9 cellular contexts compared by ENCODE assay signal in the genomic region with DNA sequence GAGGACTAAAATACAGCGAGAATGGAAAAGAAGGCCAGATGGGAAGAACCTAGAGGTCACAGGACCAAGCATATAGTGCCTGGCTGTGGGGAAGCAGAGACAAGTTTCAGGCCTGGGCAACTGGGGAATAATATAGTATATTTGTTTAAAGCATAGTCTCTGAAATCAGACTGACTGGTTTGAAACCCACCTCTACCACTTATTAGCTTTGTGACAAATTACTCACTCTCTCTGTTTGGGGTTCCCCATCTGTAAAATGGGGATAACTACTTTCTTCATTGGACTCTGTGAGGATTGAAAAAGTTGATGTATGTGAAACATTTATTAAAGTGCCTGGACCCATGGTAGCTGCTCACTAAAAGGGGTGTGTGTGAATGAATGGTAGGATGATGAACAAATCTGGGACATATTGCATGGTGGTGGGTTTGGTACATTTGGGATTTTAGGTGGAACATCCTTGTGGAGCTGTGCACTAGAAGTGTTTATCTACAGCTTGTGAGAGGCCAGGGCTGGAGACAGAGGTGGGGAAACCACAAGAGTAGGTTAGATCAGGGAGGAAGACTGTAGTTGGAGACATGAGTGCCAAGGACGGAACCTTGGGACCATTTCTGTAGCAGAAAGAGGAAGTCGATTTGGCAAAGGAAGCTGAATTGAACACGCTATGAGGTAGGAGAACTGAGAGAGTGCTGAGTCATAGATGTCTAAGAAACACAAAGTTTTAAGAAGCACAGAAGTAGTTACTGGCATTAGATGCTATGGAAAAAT. TPM values are rescaled to one million over a fixed set of nuclear protein-coding genes. Genes with fewer than 3 reads are reported as not detected.
DNase-seq lines count a peak whose midpoint lies in the region; ATAC-seq and TF ChIP-seq lines count a peak whose summit lies in the region.
"Had no signal": no experiment of that assay in that cellular context is flagged by ENCODE, and none has a peak within 500 bp of the region (broad histone marks: within the 10 kb centered on the region; RNA-seq: fewer than 3 reads in every experiment).

No MANE protein-coding gene starts in this region.

- TF ChIP-seq POLR2A in suprapubic skin (IDR thresholded peaks at IDR 0.05), result no peak

- peak; percentile 51 to 62 for ATAC-seq in activated T-cell treated with anti-CD3 and anti-CD28 coated beads, Interleukin-2, amount 50 U/mL, for 72 hours (replicated peaks in 1 of 2)
- peak; percentile 61 for ATAC-seq in HG03045 (IDR thresholded peaks at IDR 0.05; ENCODE audit: unreplicated experiment)

- POLR2A ChIA-PET in SK-N-SH (lab: Yijun Ruan, JAX), result no interaction called here

- TF ChIP-seq EP300 in SK-N-SH (IDR thresholded peaks at IDR 0.05; ENCODE audit: borderline replicate concordance in 1 of 2, low read depth in 1 of 2, low read length in 1 of 2), result no peak
- TF ChIP-seq EP300 in suprapubic skin (IDR thresholded peaks at IDR 0.05), result no peak

- H3K4ac ChIP-seq in mesendoderm (ENCODE audit: low read depth, low read length), result no peak overlapping the region

- no peak for DNase-seq in activated T-cell treated with anti-CD3 and anti-CD28 coated beads, Interleukin-2, amount 50 U/mL, for 72 hours
- no peak for DNase-seq in activated T-cell treated with anti-CD3 and anti-CD28 coated beads, Interleukin-2, amount 50 U/mL, for 48 hours
- DNase-seq in SK-N-SH, result no peak
- peak; percentile 95 for DNase-seq in fibroblast of pulmonary artery (ENCODE audit: low read depth)
- DNase-seq in suprapubic skin (ENCODE audit: low spot score in 2 of 2), result no peak
- no peak for DNase-seq in mesendoderm
- no peak for DNase-seq in T-helper 9 cell
- DNase-seq: DND-41 had no signal

- H3K36me3 ChIP-seq in SK-N-SH (replicated peaks in 1 of 2; ENCODE audit: control insufficient read depth in 1 of 2, insufficient read depth in 2 of 2, low read length in 1 of 2) (peaks cover 0 to 15% of the 10 kb centered on the region in 2 experiments), suprapubic skin (peaks cover 9% of the 10 kb centered on the region), mesendoderm (ENCODE audit: control insufficient read depth, insufficient read depth, low read length) (peaks cover 1% of the 10 kb centered on the region)

- H2AK5ac ChIP-seq in mesendoderm (ENCODE audit: low read length), result no peak overlapping the region

- H2BK120ac ChIP-seq in mesendoderm (ENCODE audit: low read depth, low read length), result no peak overlapping the region

- H2BK15ac ChIP-seq in mesendoderm (replicated peaks; ENCODE audit: low read depth), result no peak overlapping the region

- 68% methylated on average over 4 of the region's 4 CpGs for WGBS in SK-N-SH (ENCODE audit: low lambda C conversion rate)
- WGBS in suprapubic skin, result 60% methylated on average over 4 of the region's 4 CpGs
- no CpG with 5 or more reads among the region's 4 CpGs for whole genome bisulfite sequencing in mesendoderm (ENCODE audit: extremely low coverage, insufficient coverage, low lambda C conversion rate)

- no peak overlapping the region for H3K18ac ChIP-seq in mesendoderm (ENCODE audit: low read length)

- no peaks in the 10 kb centered on the region for H3K27me3 Mint-ChIP-seq in activated T-cell treated with anti-CD3 and anti-CD28 coated beads, Interleukin-2, amount 50 U/mL, for 72 hours (ENCODE audit: low read depth)

- peaks cover 4% of the 10 kb centered on the region for H3K79me1 ChIP-seq in mesendoderm (ENCODE audit: low read length)

- H3K4me2 ChIP-seq in SK-N-SH, result no peak overlapping the region
- no peak overlapping the region for H3K4me2 ChIP-seq in mesendoderm (ENCODE audit: low read length)

- TF ChIP-seq CTCF in SK-N-SH (IDR thresholded peaks at IDR 0.05) (no peak), fibroblast of pulmonary artery (IDR thresholded peaks at IDR 0.05; ENCODE audit: low read length, missing control alignments) (no peak), suprapubic skin (IDR thresholded peaks at IDR 0.05) (no peak)

- no peaks in the 10 kb centered on the region; the same call in 1 of the 2 replicates for H4K20me1 ChIP-seq in SK-N-SH (ENCODE audit: insufficient read depth)

- H3K4me1 Mint-ChIP-seq in activated T-cell treated with anti-CD3 and anti-CD28 coated beads, Interleukin-2, amount 50 U/mL, for 72 hours (ENCODE audit: low read depth), result peaks cover 26% of the 10 kb centered on the region

- H3K9me3 ChIP-seq in SK-N-SH (no peaks in the 10 kb centered on the region), suprapubic skin (no peaks in the 10 kb centered on the region)

- no peaks in the 10 kb centered on the region for H3K27me3 ChIP-seq in SK-N-SH (ENCODE audit: insufficient read depth)
- H3K27me3 ChIP-seq in suprapubic skin, result no peaks in the 10 kb centered on the region
- H3K27me3 ChIP-seq in mesendoderm (ENCODE audit: insufficient read depth, low read length, poor library complexity), result no peaks in the 10 kb centered on the region

- H3K36me3 Mint-ChIP-seq in activated T-cell treated with anti-CD3 and anti-CD28 coated beads, Interleukin-2, amount 50 U/mL, for 72 hours (ENCODE audit: insufficient read depth in 2 of 2), result peaks cover 13 to 18% of the 10 kb centered on the region in 2 donors

- no peak overlapping the region for H4K8ac ChIP-seq in mesendoderm (ENCODE audit: low read depth, low read length)

- no peak overlapping the region for H4K5ac ChIP-seq in mesendoderm (ENCODE audit: low read length)

- H3K27ac Mint-ChIP-seq in activated T-cell treated with anti-CD3 and anti-CD28 coated beads, Interleukin-2, amount 50 U/mL, for 72 hours, result peak overlapping the region; percentile 84

- H2BK5ac ChIP-seq in mesendoderm (ENCODE audit: low read length), result no peak overlapping the region

- H3K23ac ChIP-seq in mesendoderm (ENCODE audit: low read length), result no peak overlapping the region

- no peak overlapping the region for H3K56ac ChIP-seq in mesendoderm (ENCODE audit: low read length)

- H3K79me2 ChIP-seq in SK-N-SH (ENCODE audit: insufficient read depth) (no peaks in the 10 kb centered on the region; the same call in 1 of the 2 replicates), mesendoderm (ENCODE audit: control insufficient read depth, insufficient read depth, low read length) (no peaks in the 10 kb centered on the region)

- no peaks in the 10 kb centered on the region for H3K9me2 ChIP-seq in SK-N-SH

- no peak overlapping the region for H2AFZ ChIP-seq in SK-N-SH (ENCODE audit: low read depth)

- H3K9ac ChIP-seq in SK-N-SH, result no peak overlapping the region
- H3K9ac ChIP-seq in mesendoderm (ENCODE audit: low read length), result no peak overlapping the region

- H3K4me3 ChIP-seq in SK-N-SH (ENCODE audit: low read depth in 2 of 2, low read length in 1 of 2) (no peak overlapping the region), fibroblast of pulmonary artery (replicated peaks; ENCODE audit: low read depth, low read length) (no peak overlapping the region), suprapubic skin (no peak overlapping the region), mesendoderm (ENCODE audit: low read length) (no peak overlapping the region)

- H3K4me3 Mint-ChIP-seq in activated T-cell treated with anti-CD3 and anti-CD28 coated beads, Interleukin-2, amount 50 U/mL, for 72 hours, result peak overlapping the region; percentile 38 to 48

- CTCF ChIA-PET in SK-N-SH (lab: Yijun Ruan, JAX), result interaction anchor here (1.1 kb wide), 1 partner anchor 13 kb away, joined by 3 read pairs; no protein-coding TSS in a partner anchor

- peaks cover 0 to 6% of the 10 kb centered on the region in 2 donors for H3K9me3 Mint-ChIP-seq in activated T-cell treated with anti-CD3 and anti-CD28 coated beads, Interleukin-2, amount 50 U/mL, for 72 hours

- peaks cover 3 to 16% of the 10 kb centered on the region in 2 experiments; a peak in 2 of 4 replicates for H3K4me1 ChIP-seq in SK-N-SH (ENCODE audit: control insufficient read depth in 1 of 2, insufficient read depth in 2 of 2, low read depth in 1 of 2, low read length in 1 of 2)
- H3K4me1 ChIP-seq in suprapubic skin, result peaks cover 34% of the 10 kb centered on the region
- peaks cover 3% of the 10 kb centered on the region for H3K4me1 ChIP-seq in mesendoderm (ENCODE audit: control insufficient read depth, low read depth, low read length)

- no peak for TF ChIP-seq RAD21 in SK-N-SH (IDR thresholded peaks at IDR 0.05; ENCODE audit: low read length)

- H3F3A ChIP-seq in SK-N-SH (replicated peaks; ENCODE audit: insufficient read depth), result no peaks in the 10 kb centered on the region

- H3K27ac ChIP-seq in SK-N-SH (ENCODE audit: low read depth in 2 of 2, low read length in 1 of 2), result peak overlapping the region in 1 of 2 experiments; percentile 58; a peak in 2 of 4 replicates
- peak overlapping the region; percentile 70 for H3K27ac ChIP-seq in suprapubic skin
- H3K27ac ChIP-seq in mesendoderm (ENCODE audit: low read depth, low read length), result no peak overlapping the region

TF ChIP-seq in SK-N-SH, 30 proteins besides CTCF, POLR2A, EP300 and RAD21:
- TF ChIP-seq, protein P1, sequence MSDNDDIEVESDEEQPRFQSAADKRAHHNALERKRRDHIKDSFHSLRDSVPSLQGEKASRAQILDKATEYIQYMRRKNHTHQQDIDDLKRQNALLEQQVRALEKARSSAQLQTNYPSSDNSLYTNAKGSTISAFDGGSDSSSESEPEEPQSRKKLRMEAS (IDR thresholded peaks at IDR 0.05; ENCODE audit: low read depth), result no peak
- TF ChIP-seq EZH2phosphoT487 (IDR thresholded peaks at IDR 0.05; ENCODE audit: borderline replicate concordance, low read depth), result no peak
- TF ChIP-seq MXI1 (IDR thresholded peaks at IDR 0.05; ENCODE audit: low read depth, low read length), result no peak
- TF ChIP-seq JUND (IDR thresholded peaks at IDR 0.05), result peak; percentile 5; the same call in 1 of the 2 replicates

RNA-seq across cellular contexts. Expression of a gene that starts 52.6 kb away (rescaled TPM):
- 10 to 100 TPM in 1 of 2 donors, 1 to 10 TPM in 1; 7.7 to 12.4 TPM for total RNA-seq in activated T-cell treated with anti-CD3 and anti-CD28 coated beads, Interleukin-2, amount 50 U/mL, for 72 hours
- polyA plus RNA-seq in SK-N-SH (2012; rRNA removed), result 10.6 and 11.9 TPM in 2 replicates
- polyA plus RNA-seq in SK-N-SH (2012; cell fraction: cytosol; rRNA removed), result 14.5 and 15.9 TPM in 2 replicates
- 3.8 and 7.6 TPM in 2 replicates for polyA plus RNA-seq in SK-N-SH (2012; cell fraction: nucleus; rRNA removed)
- total RNA-seq in suprapubic skin, result 10 to 100 TPM; 27.6 to 64.9 (median 35.8) TPM
- polyA plus RNA-seq in mesendoderm (2013, experiment 1 of 2), result 30.9 TPM
- 33.0 TPM for polyA plus RNA-seq in mesendoderm (2013, experiment 2 of 2)
